In genomic region chr5:57675236-57675635, GRCh38 we compare ENCODE assay signal across 25 cellular contexts.
"Had no signal": no experiment of that assay in that cellular context is flagged by ENCODE, and none has a peak within 500 bp of the region (broad histone marks: within the 10 kb centered on the region; RNA-seq: fewer than 3 reads in every experiment).

No MANE protein-coding gene starts in this region.

- H3K4me3 Mint-ChIP-seq: activated CD4-positive, alpha-beta memory T cell treated with anti-CD3 and anti-CD28 coated beads for 36 hours; activated CD4-positive, alpha-beta T cell treated with anti-CD3 and anti-CD28 coated beads, Interleukin-2, amount 10 ng/mL, durations not matched to agents 24 days and 14 days; activated T-cell treated with anti-CD3 and anti-CD28 coated beads, Interleukin-2, amount 50 U/mL, for 24 hours; central memory CD8-positive, alpha-beta T cell; mesothelial cell of epicardium; naive B cell; T-helper 1 cell treated with Interleukin-12 subunit alpha and Interleukin-12 subunit beta and Interleukin-4 antibody, amounts not matched to agents 30 μg/mL and 1 μg/mL, for 36 hours had no signal

- H3K36me3 Mint-ChIP-seq: activated CD4-positive, alpha-beta memory T cell treated with anti-CD3 and anti-CD28 coated beads for 36 hours; mesothelial cell of epicardium; naive B cell had no signal

- DNase-seq: activated CD4-positive, alpha-beta memory T cell treated with anti-CD3 and anti-CD28 coated beads for 36 hours; activated CD4-positive, alpha-beta T cell treated with anti-CD3 and anti-CD28 coated beads, Interleukin-2, amount 10 ng/mL, durations not matched to agents 24 days and 14 days; activated CD4-positive, CD25-positive, alpha-beta regulatory T cell treated with anti-CD3 and anti-CD28 coated beads, Interleukin-2, amount 50 U/mL, for 72 hours; activated CD8-positive, alpha-beta memory T cell treated with anti-CD3 and anti-CD28 coated beads, Interleukin-2, amount 50 U/mL, for 48 hours; activated gamma-delta T cell treated with Interleukin-2 at 50 U/mL for 16 hours; activated naive CD4-positive, alpha-beta T cell treated with anti-CD3 and anti-CD28 coated beads, Interleukin-2, amount 50 U/mL, for 16 hours; activated T-cell treated with anti-CD3 and anti-CD28 coated beads, Interleukin-2, amount 50 U/mL, for 24 hours; amniotic stem cell; dermis blood vessel endothelial cell; effector CD4-positive, alpha-beta T cell; foreskin keratinocyte; islet precursor cell; left cardiac atrium; naive B cell; pancreas; spleen; stimulated activated naive CD4-positive, alpha-beta T cell; T-helper 9 cell; tibial artery had no signal

- H3K9me3 Mint-ChIP-seq: activated CD4-positive, alpha-beta memory T cell treated with anti-CD3 and anti-CD28 coated beads for 36 hours; activated CD4-positive, alpha-beta T cell treated with anti-CD3 and anti-CD28 coated beads, Interleukin-2, amount 10 ng/mL, durations not matched to agents 24 days and 14 days; activated T-cell treated with anti-CD3 and anti-CD28 coated beads, Interleukin-2, amount 50 U/mL, for 24 hours; central memory CD8-positive, alpha-beta T cell; T-helper 1 cell treated with Interleukin-12 subunit alpha and Interleukin-12 subunit beta and Interleukin-4 antibody, amounts not matched to agents 30 μg/mL and 1 μg/mL, for 36 hours had no signal

- H3K4me1 Mint-ChIP-seq: activated CD4-positive, alpha-beta T cell treated with anti-CD3 and anti-CD28 coated beads, Interleukin-2, amount 10 ng/mL, durations not matched to agents 24 days and 14 days; central memory CD8-positive, alpha-beta T cell; naive B cell had no signal

- ATAC-seq: foreskin keratinocyte, left cardiac atrium, pancreas had no signal

- H3K4me1 ChIP-seq: foreskin keratinocyte, pancreas, prostate gland, spleen, suprapubic skin, tibial artery had no signal

- H3K27ac Mint-ChIP-seq: activated CD4-positive, alpha-beta memory T cell treated with anti-CD3 and anti-CD28 coated beads for 36 hours; activated CD4-positive, alpha-beta T cell treated with anti-CD3 and anti-CD28 coated beads, Interleukin-2, amount 10 ng/mL, durations not matched to agents 24 days and 14 days; activated T-cell treated with anti-CD3 and anti-CD28 coated beads, Interleukin-2, amount 50 U/mL, for 24 hours; naive B cell; T-helper 1 cell treated with Interleukin-12 subunit alpha and Interleukin-12 subunit beta and Interleukin-4 antibody, amounts not matched to agents 30 μg/mL and 1 μg/mL, for 36 hours had no signal

- H3K9me3 ChIP-seq: esophagus muscularis mucosa, pancreas, prostate gland, spleen, suprapubic skin, tibial artery had no signal

- H3K27ac ChIP-seq: esophagus muscularis mucosa, foreskin keratinocyte, pancreas, prostate gland, spleen, suprapubic skin, tibial artery had no signal

- H3K4me3 ChIP-seq: esophagus muscularis mucosa, pancreas, prostate gland, spleen, suprapubic skin, tibial artery had no signal

- H3K36me3 ChIP-seq: esophagus muscularis mucosa, pancreas, prostate gland, spleen, suprapubic skin, tibial artery had no signal

- H3K27me3 ChIP-seq: esophagus muscularis mucosa, foreskin keratinocyte, pancreas, spleen, suprapubic skin, tibial artery had no signal
